ENCODE assay signal across 1 cellular context in the genomic region with DNA sequence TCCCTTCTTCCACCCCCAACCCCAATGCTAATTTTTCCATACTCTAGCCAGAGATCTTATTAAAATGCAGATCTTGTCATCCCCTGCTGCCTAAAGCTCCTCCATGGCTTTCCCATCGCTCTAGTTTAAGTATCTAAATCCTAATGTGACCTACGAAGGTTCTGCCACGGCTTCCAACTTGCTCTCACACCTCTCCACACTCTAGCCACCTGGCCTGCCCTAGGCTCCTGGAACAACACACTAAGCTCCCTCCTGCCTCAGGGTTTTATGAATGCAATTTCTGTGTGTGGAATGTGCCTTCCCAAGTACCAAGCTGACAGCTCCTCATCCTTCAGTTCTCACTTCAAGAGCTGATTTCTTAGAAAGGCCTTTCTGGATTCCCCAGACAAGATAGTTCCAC.
TF ChIP-seq lines count a peak whose summit lies in the region.

No MANE protein-coding gene starts in this region.

TF ChIP-seq in H1, 55 proteins besides CTCF, POLR2A, EP300 and RAD21 (continued from another document):
- TF ChIP-seq, protein P1, sequence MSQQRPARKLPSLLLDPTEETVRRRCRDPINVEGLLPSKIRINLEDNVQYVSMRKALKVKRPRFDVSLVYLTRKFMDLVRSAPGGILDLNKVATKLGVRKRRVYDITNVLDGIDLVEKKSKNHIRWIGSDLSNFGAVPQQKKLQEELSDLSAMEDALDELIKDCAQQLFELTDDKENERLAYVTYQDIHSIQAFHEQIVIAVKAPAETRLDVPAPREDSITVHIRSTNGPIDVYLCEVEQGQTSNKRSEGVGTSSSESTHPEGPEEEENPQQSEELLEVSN (IDR thresholded peaks at IDR 0.05): no peak
- TF ChIP-seq SRF (IDR thresholded peaks at IDR 0.05; ENCODE audit: low read depth, low read length) (no peak), TCF12 (IDR thresholded peaks at IDR 0.05; ENCODE audit: low read depth, low read length) (no peak), SAP30 (IDR thresholded peaks at IDR 0.05; ENCODE audit: insufficient read depth, insufficient replicate concordance, low read length) (no peak), SIRT6 (IDR thresholded peaks at IDR 0.05; ENCODE audit: low read length) (no peak), TAF7 (optimal IDR thresholded peaks at IDR 0.05; ENCODE audit: borderline replicate concordance, low read depth, low read length) (no peak)
